ENCODE assay signal across 7 cellular contexts in the genomic region with DNA sequence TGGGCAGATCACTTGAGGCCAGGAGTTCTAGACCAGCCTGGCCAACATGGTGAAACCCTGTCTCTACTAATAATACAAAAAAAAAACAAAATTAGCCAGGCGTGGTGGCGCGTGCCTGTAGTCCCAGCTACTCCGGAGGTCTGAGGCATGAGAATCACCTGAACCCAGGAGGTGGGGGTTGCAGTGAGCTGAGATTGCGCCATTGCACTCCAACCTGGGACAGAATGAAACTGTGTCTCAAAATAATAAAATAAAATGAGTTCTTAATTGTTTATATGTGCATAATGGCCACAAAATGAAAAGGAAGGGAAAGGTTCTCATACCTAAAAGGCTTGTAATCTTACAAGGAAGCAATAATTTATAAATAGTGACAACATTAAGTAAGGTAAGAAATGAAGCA. TPM values are rescaled to one million over a fixed set of nuclear protein-coding genes. Genes with fewer than 3 reads are reported as not detected.
DNase-seq lines count a peak whose midpoint lies in the region; ATAC-seq and TF ChIP-seq lines count a peak whose summit lies in the region.
"Not testable (repeated sequence)": the region's sequence is repeated elsewhere in the genome, so short reads cannot be mapped to it uniquely, and the experiment has no call there.

No MANE protein-coding gene starts in this region.

- intact Hi-C loops in PC-9 (cut with micrococcal nuclease; ENCODE audit: unreplicated experiment); ascending aorta (cut with DNase I); lower lobe of right lung (cut with DNase I); psoas muscle (cut with DNase I); thyroid gland (cut with DNase I): not testable (repeated sequence)

- H3K4me1 ChIP-seq in PC-9 (replicated peaks; ENCODE audit: insufficient read depth), result peaks cover 47% of the 10 kb centered on the region
- not testable (repeated sequence) for H3K4me1 ChIP-seq in ascending aorta, right atrium auricular region
- H3K4me1 ChIP-seq in lower lobe of right lung, result peaks cover 55% of the 10 kb centered on the region
- peaks cover 10% of the 10 kb centered on the region for H3K4me1 ChIP-seq in psoas muscle
- H3K4me1 ChIP-seq in thyroid gland, result peaks cover 22 to 40% of the 10 kb centered on the region in 2 donors

- not testable (repeated sequence) for H4K20me1 ChIP-seq in PC-9 (ENCODE audit: insufficient read depth)

- H2AFZ ChIP-seq in PC-9, result not testable (repeated sequence)

- peaks cover 69% of the 10 kb centered on the region for H3K79me2 ChIP-seq in PC-9 (ENCODE audit: low read depth)

- H3K9me2 ChIP-seq in PC-9 (ENCODE audit: insufficient read depth), result not testable (repeated sequence)

- not testable (repeated sequence) for TF ChIP-seq CTCF in PC-9 (conservative IDR thresholded peaks at IDR 0.05); ascending aorta (IDR thresholded peaks at IDR 0.05); right atrium auricular region (IDR thresholded peaks at IDR 0.05); lower lobe of right lung (IDR thresholded peaks at IDR 0.05); psoas muscle (IDR thresholded peaks at IDR 0.05); thyroid gland (IDR thresholded peaks at IDR 0.05)

- DNase-seq in PC-9; ascending aorta (ENCODE audit: low spot score in 2 of 2); epithelial cell of prostate (ENCODE audit: low read depth, low spot score); right atrium auricular region (ENCODE audit: low spot score); lower lobe of right lung; psoas muscle: not testable (repeated sequence)
- peak in 1 of 2 donors; percentile 43 for DNase-seq in thyroid gland

- H3K27me3 ChIP-seq in PC-9 (ENCODE audit: insufficient read depth, low read depth); ascending aorta; right atrium auricular region; lower lobe of right lung (ENCODE audit: low read depth); psoas muscle (ENCODE audit: insufficient read depth in 3 of 3, low read length in 2 of 3); thyroid gland: not testable (repeated sequence)

- not testable (repeated sequence) for BruUV-seq in PC-9 (replicated peaks; lab: Mats Ljungman, UMichigan)

- CTCF ChIA-PET in PC-9 (lab: Charles Lee), result not testable (repeated sequence)

- H3F3A ChIP-seq in PC-9 (ENCODE audit: insufficient read depth, low read depth), result peaks cover 28% of the 10 kb centered on the region

- H3K4me2 ChIP-seq in PC-9, result peak overlapping the region; percentile 33

- H3K4me3 ChIP-seq in PC-9; ascending aorta; right atrium auricular region; lower lobe of right lung; psoas muscle; thyroid gland (replicated peaks in 1 of 3): not testable (repeated sequence)

- ATAC-seq in lower lobe of right lung, psoas muscle: not testable (repeated sequence)

- POLR2A ChIA-PET in PC-9 (lab: Charles Lee; ENCODE audit: unreplicated experiment), result not testable (repeated sequence)

- peak overlapping the region; percentile 64 for H3K27ac ChIP-seq in PC-9
- peak overlapping the region; percentile 38 to 43 for H3K27ac ChIP-seq in ascending aorta
- H3K27ac ChIP-seq in epithelial cell of prostate, result peak overlapping the region; percentile 49
- H3K27ac ChIP-seq in right atrium auricular region, result peak overlapping the region; percentile 42 to 56
- H3K27ac ChIP-seq in lower lobe of right lung, result peak overlapping the region; percentile 61
- peak overlapping the region; percentile 14 for H3K27ac ChIP-seq in psoas muscle
- H3K27ac ChIP-seq in thyroid gland, result peak overlapping the region; percentile 40 to 69 (median 54)

- H3K9me3 ChIP-seq in PC-9 (ENCODE audit: insufficient read depth, low read depth); ascending aorta; right atrium auricular region; lower lobe of right lung; psoas muscle; thyroid gland: not testable (repeated sequence)

- TF ChIP-seq POLR2A in thyroid gland (IDR thresholded peaks at IDR 0.05), result not testable (repeated sequence)

- peaks cover 17% of the 10 kb centered on the region; the same call in 1 of the 2 replicates for H3K36me3 ChIP-seq in PC-9 (ENCODE audit: low read depth)
- H3K36me3 ChIP-seq in ascending aorta; right atrium auricular region; lower lobe of right lung; psoas muscle (ENCODE audit: insufficient read depth in 1 of 2, low read depth in 1 of 2); thyroid gland: not testable (repeated sequence)

- WGBS in psoas muscle, 3 donors, result 91 to 94% (median 92%) methylated on average over 5 of the region's 5 CpGs
- 61 to 76% methylated on average over 5 of the region's 5 CpGs for WGBS in thyroid gland, 2 donors

RNA-seq across cellular contexts. Expression of a gene that starts 8.2 kb away (rescaled TPM):
- total RNA-seq in PC-9 (2021) (73.1 and 98.6 TPM in 2 replicates), ascending aorta (79.4 TPM), right atrium auricular region (10 to 100 TPM; 20.7 to 28.3 TPM), lower lobe of right lung (76.6 TPM), psoas muscle (10 to 100 TPM in 3 of 4 donors, 1 to 10 TPM in 1; 8.3 to 25.3 (median 17.5) TPM), thyroid gland (10 to 100 TPM; 53.0 to 75.4 (median 66.7) TPM)
- polyA plus RNA-seq in psoas muscle, result 1 to 10 TPM; 5.6 to 9.0 (median 8.1) TPM

Comparison
In these comparisons a context has a peak if more than half of its experiments do, and no peak if none do; other contexts are left out.
1. H3K27ac ChIP-seq: peak in every context shown above with its lines; median percentile 64 in PC-9; 61 in lower lobe of right lung; 54 in thyroid gland; 49 in epithelial cell of prostate; 49 in right atrium auricular region; 40 in ascending aorta; 14 in psoas muscle.